In genomic region chr2:120349125-120349921, GRCh38 we compare ENCODE assay signal across 13 cellular contexts. TPM values are rescaled to one million over a fixed set of nuclear protein-coding genes. Genes with fewer than 3 reads are reported as not detected.
DNase-seq lines count a peak whose midpoint lies in the region; ATAC-seq, FAIRE-seq and TF ChIP-seq lines count a peak whose summit lies in the region.
"Had no signal": no experiment of that assay in that cellular context is flagged by ENCODE, and none has a peak within 500 bp of the region (broad histone marks: within the 10 kb centered on the region; RNA-seq: fewer than 3 reads in every experiment).

No MANE protein-coding gene starts in this region.

- peaks cover 8% of the 10 kb centered on the region for H3K36me3 Mint-ChIP-seq in brain
- no peaks in the 10 kb centered on the region for H3K36me3 Mint-ChIP-seq in nephron (ENCODE audit: low read depth)
- H3K36me3 Mint-ChIP-seq: CD4-positive, CD25-positive, alpha-beta regulatory T cell had no signal

- DNase-seq in HTR-8/SVneo (ENCODE audit: insufficient read length, low spot score) (no peak), HAP-1 (ENCODE audit: low spot score in 2 of 2) (no peak)
- no peak for DNase-seq in stimulated activated CD4-positive, alpha-beta T cell treated with anti-CD3 and anti-CD28 coated beads, Interleukin-12 subunit alpha, Interleukin-12 subunit beta, amount 100 ng/mL, for 4 hours
- DNase-seq: CD4-positive, CD25-positive, alpha-beta regulatory T cell; GOT3; NCI-H1417 treated with DMSO at 0.1 percent for 48 hours had no signal

- no peak overlapping the region for H3K4me3 ChIP-seq in HAP-1

- H3K27ac Mint-ChIP-seq in brain (peak overlapping the region; percentile 90 to 96 (median 95)), nephron (no peak overlapping the region)

- peak overlapping the region; percentile 78 for H3K27ac ChIP-seq in C4-2B

- H3K36me3 ChIP-seq in HAP-1 (replicated peaks), result no peaks in the 10 kb centered on the region

- peaks cover 0 to 4% (median 0%) of the 10 kb centered on the region in 5 experiments for H3K9me3 Mint-ChIP-seq in brain
- H3K9me3 Mint-ChIP-seq in nephron, result no peaks in the 10 kb centered on the region

- peak; percentile 73 for FAIRE-seq in HTR-8/SVneo (lab: Jason Lieb, UNC)
- FAIRE-seq: G401.6, GM12892 had no signal

- H3K4me3 Mint-ChIP-seq in brain (peak overlapping the region; percentile 86 to 94 (median 91)), nephron (peak overlapping the region in 2 of 3 experiments; percentile 38 to 57)

- in situ Hi-C loops in HAP-1 (cut with MboI; ENCODE audit: low sequenced_read_pairs), result loop anchor here (10.0 kb wide), 1 partner anchor 185 kb away; no protein-coding TSS in a partner anchor

- peaks cover 17% of the 10 kb centered on the region for H3K27me3 ChIP-seq in HAP-1 (ENCODE audit: low read depth)

- ATAC-seq in HG03280 (IDR thresholded peaks at IDR 0.05; ENCODE audit: unreplicated experiment) (no peak), GM21447 (IDR thresholded peaks at IDR 0.05; ENCODE audit: unreplicated experiment) (no peak)

- H3K27me3 Mint-ChIP-seq in brain, result peaks cover 22% of the 10 kb centered on the region
- peaks cover 72% of the 10 kb centered on the region for H3K27me3 Mint-ChIP-seq in nephron (ENCODE audit: low read depth)

- TF ChIP-seq CTCF in C4-2B (conservative IDR thresholded peaks at IDR 0.05) (no peak), brain (conservative IDR thresholded peaks at IDR 0.05) (no peak), nephron (IDR thresholded peaks at IDR 0.05; ENCODE audit: unreplicated experiment in 3 of 3) (no peak)

- H3K9me3 ChIP-seq in HAP-1, result no peaks in the 10 kb centered on the region

- H3K4me1 Mint-ChIP-seq in brain (peaks cover 54% of the 10 kb centered on the region), nephron (peaks cover 31% of the 10 kb centered on the region)

- no peaks in the 10 kb centered on the region for H3K4me1 ChIP-seq in HAP-1

RNA-seq across cellular contexts. Expression of gene INHBB, which starts 3.4 kb away (rescaled TPM):
- polyA plus RNA-seq in brain (ENCODE audit: insufficient read depth, low read depth, low replicate concordance), result 13.9 TPM
- polyA plus RNA-seq: CD4-positive, CD25-positive, alpha-beta regulatory T cell had no signal

Comparison
In these comparisons a context has a peak if more than half of its experiments do, and no peak if none do; other contexts are left out.
1. H3K27ac Mint-ChIP-seq: peak in brain (5 of 5); none in nephron (0 of 3).